ENCODE assay signal across 8 cellular contexts in genomic region chr7:39949980-39950472, GRCh38. TPM values are rescaled to one million over a fixed set of nuclear protein-coding genes. Genes with fewer than 3 reads are reported as not detected.
DNase-seq lines count a peak whose midpoint lies in the region; ATAC-seq and TF ChIP-seq lines count a peak whose summit lies in the region.

CDK13 (plus strand) TSS chr7:39950256; CDS start chr7:39950642, 386 bp downstream.

- H3K4me3 ChIP-seq in PC-9: peak within 1 kb of the TSS; percentile 76

- peak within 1 kb of the TSS; percentile 99 for H3K4me2 ChIP-seq in PC-9

- H3K9me3 ChIP-seq in PC-9 (ENCODE audit: insufficient read depth, low read depth): no peaks in the 10 kb centered on the region

- peaks cover 28% of the 10 kb centered on the region for H3K4me1 ChIP-seq in PC-9 (replicated peaks; ENCODE audit: insufficient read depth)

- peak; percentile 69 for DNase-seq in COR-L47 (lab: John Stamatoyannopoulos, UW)
- DNase-seq in HS-5 (ENCODE audit: low read depth): peak; percentile 70
- peak; percentile 80 to 90 for DNase-seq in PC-9
- peak; percentile 90 for DNase-seq in activated T-cell treated with anti-CD3 and anti-CD28 coated beads, Interleukin-2, amount 50 U/mL, for 1 hour
- peak; percentile 86 for DNase-seq in myocyte (ENCODE audit: low read depth)
- DNase-seq in stimulated activated CD8-positive, alpha-beta memory T cell treated with anti-CD3 and anti-CD28 coated beads, Interleukin-7, amount 100 ng/mL, for 48 hours (ENCODE audit: extremely low read depth in 1 of 2, low read depth in 1 of 2): peak; percentile 79 to 84

- POLR2A ChIA-PET in PC-9 (lab: Charles Lee; ENCODE audit: unreplicated experiment): interaction anchor here (0.6 kb wide), 3 partner anchors 54 to 326 kb away, joined by 3 to 6 read pairs (median 3); partner anchors contain the start of gene RALA

- CTCF ChIA-PET in PC-9 (lab: Charles Lee): interaction anchor here (0.6 to 0.7 kb wide), 3 partner anchors 54 to 369 kb away, joined by 3 read pairs; no protein-coding TSS in a partner anchor

- no peak for TF ChIP-seq CTCF in PC-9 (conservative IDR thresholded peaks at IDR 0.05)

- H3K36me3 ChIP-seq in PC-9 (ENCODE audit: low read depth): 0 out of 2 replicates have a peak, but pooled peaks cover 4% of the 10 kb centered on the region

- BruUV-seq in PC-9 (replicated peaks; lab: Mats Ljungman, UMichigan): TSS peak; percentile 40

- peak within 1 kb of the TSS; percentile 96 for H2AFZ ChIP-seq in PC-9

- H3K27me3 ChIP-seq in PC-9 (ENCODE audit: insufficient read depth, low read depth): no peaks in the 10 kb centered on the region

- intact Hi-C loops in PC-9 (cut with micrococcal nuclease; ENCODE audit: unreplicated experiment): loop anchor here (1.0 to 10.0 kb wide), 6 partner anchors 57 to 365 kb away; partner anchors contain the start of genes MPLKIP, RALA and SUGCT

- H4K20me1 ChIP-seq in PC-9 (ENCODE audit: insufficient read depth): peaks cover 38% of the 10 kb centered on the region

- ATAC-seq in GM19467 (IDR thresholded peaks at IDR 0.05; ENCODE audit: unreplicated experiment) (peak; percentile 35), esophagus mucosa (peak; percentile 70)

- peaks cover 26% of the 10 kb centered on the region for H3F3A ChIP-seq in PC-9 (ENCODE audit: insufficient read depth, low read depth)

- peaks cover 62% of the 10 kb centered on the region for H3K79me2 ChIP-seq in PC-9 (ENCODE audit: low read depth)

- H3K27ac ChIP-seq in PC-9: peak within 1 kb of the TSS; percentile 94

- no peaks in the 10 kb centered on the region for H3K9me2 ChIP-seq in PC-9 (ENCODE audit: insufficient read depth)

RNA-seq across cellular contexts. Expression of gene CDK13, which starts in this region (rescaled TPM):
- 76.8 and 80.9 TPM in 2 replicates for total RNA-seq in PC-9 (2021)
- total RNA-seq in esophagus mucosa: 34.6 TPM
- total RNA-seq in myocyte: 52.6 and 52.9 TPM in 2 replicates
- polyA plus RNA-seq in myocyte (2012): 29.4 TPM

Comparison
In these comparisons a context has a peak if more than half of its experiments do, and no peak if none do; other contexts are left out.
1. Peak in every context shown above with its lines: DNase-seq, ATAC-seq, H3K4me3 ChIP-seq and H3K27ac ChIP-seq.